In the genomic region with DNA sequence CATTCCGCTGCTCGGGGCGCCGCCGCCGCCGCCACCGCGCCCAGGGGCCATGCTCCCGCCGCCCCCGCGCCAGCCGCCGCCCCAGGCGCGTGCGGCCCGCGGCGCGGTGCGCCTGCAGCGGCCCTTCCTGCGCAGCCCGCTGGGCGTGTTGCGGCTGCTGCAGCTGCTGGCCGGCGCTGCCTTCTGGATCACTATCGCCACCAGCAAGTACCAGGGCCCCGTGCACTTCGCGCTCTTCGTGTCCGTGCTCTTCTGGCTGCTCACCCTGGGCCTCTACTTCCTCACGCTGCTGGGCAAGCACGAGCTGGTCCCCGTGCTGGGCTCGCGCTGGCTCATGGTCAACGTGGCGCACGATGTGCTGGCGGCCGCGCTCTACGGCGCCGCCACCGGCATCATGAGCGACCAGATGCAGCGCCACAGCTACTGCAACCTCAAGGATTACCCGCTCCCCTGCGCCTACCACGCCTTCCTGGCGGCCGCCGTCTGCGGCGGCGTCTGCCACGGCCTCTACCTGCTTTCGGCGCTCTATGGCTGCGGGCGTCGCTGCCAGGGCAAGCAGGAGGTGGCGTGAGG, we compare ENCODE assay signal across 8 cellular contexts. TPM values are rescaled to one million over a fixed set of nuclear protein-coding genes. Genes with fewer than 3 reads are reported as not detected.
A peak's percentile ranks its signal among the peaks of the same experiment; 100 is the strongest.
DNase-seq lines count a peak whose midpoint lies in the region; ATAC-seq and TF ChIP-seq lines count a peak whose summit lies in the region.

No MANE protein-coding gene starts in this region.

- peak; percentile 75 for ATAC-seq in GM19035 (IDR thresholded peaks at IDR 0.05; ENCODE audit: unreplicated experiment)
- ATAC-seq in HG03342 (IDR thresholded peaks at IDR 0.05; ENCODE audit: unreplicated experiment): peak; percentile 75
- peak; percentile 56 for ATAC-seq in foreskin keratinocyte

- peak overlapping the region; percentile 86 for H3K4me2 ChIP-seq in PC-9
- H3K4me2 ChIP-seq in neural progenitor cell: peak overlapping the region; percentile 88

- TF ChIP-seq POLR2A in tibial nerve (IDR thresholded peaks at IDR 0.05): no peak

- DNase-seq in PC-9: peak in 1 of 2 experiments; percentile 46
- DNase-seq in activated naive CD4-positive, alpha-beta T cell treated with Interleukin-2 at 50 U/mL for 16 hours: peak; percentile 59
- DNase-seq in foreskin keratinocyte: peak in 1 of 2 donors; percentile 75
- peak; percentile 92 for DNase-seq in neural progenitor cell (ENCODE audit: low spot score)
- DNase-seq in tibial nerve (ENCODE audit: low spot score in 2 of 2): peak in 1 of 2 donors; percentile 56

- no peaks in the 10 kb centered on the region for H4K20me1 ChIP-seq in PC-9 (ENCODE audit: insufficient read depth)
- H4K20me1 ChIP-seq in neural progenitor cell (ENCODE audit: low read depth): peaks cover 14% of the 10 kb centered on the region

- intact Hi-C loops in PC-9 (cut with micrococcal nuclease; ENCODE audit: unreplicated experiment): loop anchor here (10.0 kb wide), 1 partner anchor 309 kb away; a partner anchor contains a TSS

- POLR2A ChIA-PET in PC-9 (lab: Charles Lee; ENCODE audit: unreplicated experiment): interaction anchor here (0.6 to 1.1 kb wide), 5 partner anchors 11 to 299 kb away, joined by 3 to 27 read pairs (median 3); no protein-coding TSS in a partner anchor

- no TSS peak for BruUV-seq in PC-9 (replicated peaks; lab: Mats Ljungman, UMichigan)

- H3K9ac ChIP-seq in neural progenitor cell: no peak overlapping the region

- H3K79me2 ChIP-seq in PC-9 (ENCODE audit: low read depth) (peaks cover 39% of the 10 kb centered on the region), neural progenitor cell (ENCODE audit: low read depth) (peaks cover 26% of the 10 kb centered on the region)

- 0 to 2% methylated on average over 9 to 46 of the region's 69 CpGs for WGBS in tibial nerve, 2 donors

- H3K9me2 ChIP-seq in PC-9 (ENCODE audit: insufficient read depth): no peaks in the 10 kb centered on the region

- H3K27me3 Mint-ChIP-seq in neural progenitor cell (ENCODE audit: insufficient read depth, low read depth): peaks cover 7% of the 10 kb centered on the region

- H3K27ac ChIP-seq in C4-2B (peak overlapping the region; percentile 78), PC-9 (peak overlapping the region; percentile 54), foreskin keratinocyte (peak overlapping the region; percentile 94), neural progenitor cell (no peak overlapping the region), tibial nerve (peak overlapping the region; percentile 90 to 99 (median 96))

- peaks cover 1% of the 10 kb centered on the region for H3K36me3 Mint-ChIP-seq in neural progenitor cell

- H3K9me3 Mint-ChIP-seq in neural progenitor cell: no peaks in the 10 kb centered on the region

- H3K27me3 ChIP-seq in PC-9 (ENCODE audit: insufficient read depth, low read depth) (no peaks in the 10 kb centered on the region), foreskin keratinocyte (no peaks in the 10 kb centered on the region), neural progenitor cell (no peaks in the 10 kb centered on the region), tibial nerve (no peaks in the 10 kb centered on the region)

- H3K4me1 ChIP-seq in PC-9 (replicated peaks; ENCODE audit: insufficient read depth) (peaks cover 46% of the 10 kb centered on the region), foreskin keratinocyte (peaks cover 16% of the 10 kb centered on the region), neural progenitor cell (peaks cover 35% of the 10 kb centered on the region), tibial nerve (peaks cover 0 to 75% (median 43%) of the 10 kb centered on the region in 4 donors)

- CTCF ChIA-PET in PC-9 (lab: Charles Lee): interaction anchor here (0.6 kb wide), 1 partner anchor 31 kb away, joined by 3 read pairs; no protein-coding TSS in a partner anchor

- H3K4me3 ChIP-seq in PC-9 (peak overlapping the region; percentile 67), neural progenitor cell (peak overlapping the region; percentile 58), tibial nerve (peak overlapping the region; percentile 41 to 82 (median 68))

- H3K36me3 ChIP-seq in PC-9 (ENCODE audit: low read depth) (no peaks in the 10 kb centered on the region), neural progenitor cell (no peaks in the 10 kb centered on the region), tibial nerve (peaks cover 0 to 17% (median 0%) of the 10 kb centered on the region in 3 donors)

- peaks cover 42% of the 10 kb centered on the region for H3K4me1 Mint-ChIP-seq in neural progenitor cell

- TF ChIP-seq CTCF in C4-2B (conservative IDR thresholded peaks at IDR 0.05): no peak
- TF ChIP-seq CTCF in PC-9 (conservative IDR thresholded peaks at IDR 0.05): no peak
- TF ChIP-seq CTCF in foreskin keratinocyte (conservative IDR thresholded peaks at IDR 0.05): peak; percentile 53
- TF ChIP-seq CTCF in neural progenitor cell (IDR thresholded peaks at IDR 0.05): peak; percentile 45
- peak in 4 of 5 experiments; percentile 6 to 43 (median 15) for TF ChIP-seq CTCF in tibial nerve (IDR thresholded peaks at IDR 0.05)

- H3F3A ChIP-seq in PC-9 (ENCODE audit: insufficient read depth, low read depth) (peaks cover 16% of the 10 kb centered on the region), neural progenitor cell (ENCODE audit: low read depth) (peaks cover 43% of the 10 kb centered on the region)

- H3K9me3 ChIP-seq in PC-9 (ENCODE audit: insufficient read depth, low read depth) (no peaks in the 10 kb centered on the region), neural progenitor cell (ENCODE audit: low read depth) (no peaks in the 10 kb centered on the region), tibial nerve (no peaks in the 10 kb centered on the region)

- H2AFZ ChIP-seq in PC-9: peak overlapping the region; percentile 80
- peak overlapping the region; percentile 73 for H2AFZ ChIP-seq in neural progenitor cell (replicated peaks)

- peak overlapping the region; percentile 97 for H3K27ac Mint-ChIP-seq in neural progenitor cell

- peak overlapping the region; percentile 98 for H3K4me3 Mint-ChIP-seq in neural progenitor cell

- TF ChIP-seq EP300 in tibial nerve (IDR thresholded peaks at IDR 0.05): peak in 1 of 2 donors; percentile 73

RNA-seq across cellular contexts. Expression of a gene that starts 0.4 kb away (rescaled TPM):
- total RNA-seq in PC-9 (2021) (33.1 and 40.1 TPM in 2 replicates), foreskin keratinocyte (52.9 and 58.6 TPM in 2 replicates), neural progenitor cell (ENCODE audit: low replicate concordance) (7.1 and 21.9 TPM in 2 replicates), tibial nerve (10 to 100 TPM; 28.0 to 45.3 (median 42.2) TPM)
- 47.6 and 53.0 TPM in 2 replicates for polyA plus RNA-seq in foreskin keratinocyte

RNA-seq across cellular contexts. Expression of a gene that starts 23.0 kb away (rescaled TPM):
- total RNA-seq in PC-9 (2021) (21.6 and 24.7 TPM in 2 replicates), foreskin keratinocyte (15.3 and 18.3 TPM in 2 replicates), neural progenitor cell (ENCODE audit: low replicate concordance) (13.7 and 28.6 TPM in 2 replicates), tibial nerve (10 to 100 TPM; 33.4 to 46.8 (median 42.7) TPM)
- polyA plus RNA-seq in foreskin keratinocyte: 14.1 and 14.2 TPM in 2 replicates

RNA-seq across cellular contexts. Expression of a gene that starts 26.9 kb away (rescaled TPM):
- total RNA-seq in PC-9 (2021) (20.5 and 22.4 TPM in 2 replicates), foreskin keratinocyte (19.7 and 22.7 TPM in 2 replicates), neural progenitor cell (ENCODE audit: low replicate concordance) (2.6 and 5.8 TPM in 2 replicates), tibial nerve (100 to 1,000 TPM; 113 to 253 (median 170) TPM)
- polyA plus RNA-seq in foreskin keratinocyte: 20.4 and 24.0 TPM in 2 replicates

RNA-seq across cellular contexts. Expression of a gene that starts 57.9 kb away (rescaled TPM):
- not detected in 2 replicates for total RNA-seq in PC-9 (2021)
- total RNA-seq in foreskin keratinocyte: not detected in 2 replicates
- 0.02 TPM in 1 of 2 replicates, not detected in the other for polyA plus RNA-seq in foreskin keratinocyte
- total RNA-seq in neural progenitor cell (ENCODE audit: low replicate concordance): not detected in 2 replicates
- total RNA-seq in tibial nerve: 100 to 1,000 TPM; 183 to 530 (median 479) TPM

Comparison
In these comparisons a context has a peak if more than half of its experiments do, and no peak if none do; other contexts are left out.
1. CTCF ChIP-seq: peak in foreskin keratinocyte (single experiment), neural progenitor cell (single experiment) and tibial nerve (4 of 5); none in C4-2B (single experiment) and PC-9 (single experiment).
2. Peak in every context shown above with its lines, with median percentiles within 50 percentile points of each other: ATAC-seq and H3K4me3 ChIP-seq.